ENCODE assay signal across 8 cellular contexts in the genomic region with DNA sequence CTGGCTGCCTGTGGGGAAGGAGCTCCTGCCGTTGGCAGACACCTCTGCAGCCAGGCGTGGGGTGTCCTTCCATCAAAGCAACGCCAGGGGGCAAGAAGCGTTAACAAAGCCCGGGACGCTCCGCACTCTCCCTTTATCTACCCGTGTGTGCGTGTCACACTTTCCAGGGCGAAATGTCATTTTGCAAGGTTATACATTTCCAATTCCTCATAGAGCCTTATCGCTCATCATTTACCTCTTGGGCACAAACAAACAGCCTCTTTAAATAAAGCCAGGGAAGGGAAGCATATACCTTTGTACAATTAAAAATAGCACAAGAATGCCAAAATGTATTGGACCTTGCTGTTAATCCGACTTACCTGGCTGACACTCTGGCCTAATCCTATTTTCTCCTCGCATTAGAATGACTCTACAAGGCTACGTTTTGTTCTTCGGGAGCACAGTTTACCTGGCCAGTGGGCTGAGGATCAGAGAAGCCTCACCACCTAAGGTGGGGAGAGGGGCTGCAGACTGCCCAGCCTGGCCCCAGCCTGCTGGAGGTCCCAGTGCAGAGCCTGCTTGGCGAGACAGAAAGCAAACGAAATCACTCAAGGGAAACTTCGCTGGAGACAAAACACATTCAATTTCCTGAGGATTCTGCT.
A peak's percentile ranks its signal among the peaks of the same experiment; 100 is the strongest.
DNase-seq lines count a peak whose midpoint lies in the region; ATAC-seq and TF ChIP-seq lines count a peak whose summit lies in the region.

No MANE protein-coding gene starts in this region.

- H2AFZ ChIP-seq in PC-9 = no peak overlapping the region

- H3K4me1 ChIP-seq in PC-9 (replicated peaks; ENCODE audit: insufficient read depth) (no peaks in the 10 kb centered on the region), suprapubic skin (peaks cover 36% of the 10 kb centered on the region)

- H3K79me2 ChIP-seq in PC-9 (ENCODE audit: low read depth) = no peaks in the 10 kb centered on the region

- H3K4me2 ChIP-seq in PC-9 = no peak overlapping the region

- CTCF ChIA-PET in PC-9 (lab: Charles Lee) = interaction anchor here (0.5 kb wide), 1 partner anchor 218 kb away, joined by 3 read pairs; no protein-coding TSS in a partner anchor

- H3F3A ChIP-seq in PC-9 (ENCODE audit: insufficient read depth, low read depth) = no peaks in the 10 kb centered on the region

- H3K27me3 ChIP-seq in PC-9 (ENCODE audit: insufficient read depth, low read depth) (peaks cover 100% of the 10 kb centered on the region), suprapubic skin (peaks cover 100% of the 10 kb centered on the region)

- H4K20me1 ChIP-seq in PC-9 (ENCODE audit: insufficient read depth) = no peaks in the 10 kb centered on the region

- H3K9me3 ChIP-seq in PC-9 (ENCODE audit: insufficient read depth, low read depth) (no peaks in the 10 kb centered on the region), suprapubic skin (no peaks in the 10 kb centered on the region)

- DNase-seq in DMS53 (lab: John Stamatoyannopoulos, UW) = peak; percentile 88
- peak; percentile 73 for DNase-seq in Jurkat, Clone E6-1 (ENCODE audit: low read depth, low spot score)
- peak; percentile 46 to 55 for DNase-seq in PC-9
- DNase-seq in activated T-cell treated with anti-CD3 and anti-CD28 coated beads, Interleukin-2, amount 50 U/mL, for 48 hours = peak; percentile 80 to 84
- DNase-seq in fibroblast of peridontal ligament (ENCODE audit: extremely low read depth) = peak; percentile 51
- peak; percentile 18 for DNase-seq in non-pigmented ciliary epithelial cell (ENCODE audit: low read depth)
- peak in 1 of 2 donors; percentile 80 for DNase-seq in suprapubic skin (ENCODE audit: low spot score in 2 of 2)

- 4% methylated on average over 18 of the region's 18 CpGs for WGBS in suprapubic skin

- intact Hi-C loops in PC-9 (cut with micrococcal nuclease; ENCODE audit: unreplicated experiment) = loop anchor here (1.0 to 10.0 kb wide), 3 partner anchors 214 to 388 kb away; no protein-coding TSS in a partner anchor

- no peak for TF ChIP-seq POLR2A in suprapubic skin (IDR thresholded peaks at IDR 0.05)

- no peaks in the 10 kb centered on the region for H3K9me2 ChIP-seq in PC-9 (ENCODE audit: insufficient read depth)

- POLR2A ChIA-PET in PC-9 (lab: Charles Lee; ENCODE audit: unreplicated experiment) = no interaction called here

- H3K27ac ChIP-seq in PC-9 = no peak overlapping the region
- no peak overlapping the region for H3K27ac ChIP-seq in suprapubic skin

- no TSS peak for BruUV-seq in PC-9 (replicated peaks; lab: Mats Ljungman, UMichigan)

- no peak for TF ChIP-seq EP300 in suprapubic skin (IDR thresholded peaks at IDR 0.05)

- H3K4me3 ChIP-seq in Jurkat, Clone E6-1 (ENCODE audit: low read length) = no peak overlapping the region
- H3K4me3 ChIP-seq in PC-9 (no peak overlapping the region), suprapubic skin (no peak overlapping the region)

- ATAC-seq in GM21529 (IDR thresholded peaks at IDR 0.05; ENCODE audit: unreplicated experiment) = peak; percentile 86

- peak; percentile 85 for TF ChIP-seq CTCF in PC-9 (conservative IDR thresholded peaks at IDR 0.05)
- TF ChIP-seq CTCF in suprapubic skin (IDR thresholded peaks at IDR 0.05) = peak; percentile 44 to 85

- H3K36me3 ChIP-seq in PC-9 (ENCODE audit: low read depth) (no peaks in the 10 kb centered on the region), suprapubic skin (no peaks in the 10 kb centered on the region)
